Comparison of ENCODE assay signal across 16 cellular contexts in genomic region chr13:31240921-31241320, GRCh38. TPM values are rescaled to one million over a fixed set of nuclear protein-coding genes. Genes with fewer than 3 reads are reported as not detected.
DNase-seq lines count a peak whose midpoint lies in the region; ATAC-seq and TF ChIP-seq lines count a peak whose summit lies in the region.
"Had no signal": no experiment of that assay in that cellular context is flagged by ENCODE, and none has a peak within 500 bp of the region (broad histone marks: within the 10 kb centered on the region; RNA-seq: fewer than 3 reads in every experiment).

No MANE protein-coding gene starts in this region.

- TF ChIP-seq EP300 in gastroesophageal sphincter (IDR thresholded peaks at IDR 0.05): no peak

- H3K9me3 ChIP-seq in adipocyte (ENCODE audit: control insufficient read depth, low read length) (no peaks in the 10 kb centered on the region), gastroesophageal sphincter (no peaks in the 10 kb centered on the region), upper lobe of right lung (no peaks in the 10 kb centered on the region), PC-9 (ENCODE audit: insufficient read depth, low read depth) (no peaks in the 10 kb centered on the region)
- H3K9me3 ChIP-seq: BE2C, HAP-1 had no signal

- H3K79me2 ChIP-seq in PC-9 (ENCODE audit: low read depth): no peaks in the 10 kb centered on the region

- POLR2A ChIA-PET in PC-9 (lab: Charles Lee; ENCODE audit: unreplicated experiment): no interaction called here

- H4K20me1 ChIP-seq in PC-9 (ENCODE audit: insufficient read depth): no peaks in the 10 kb centered on the region

- 100% methylated on average over 2 of the region's 2 CpGs; no CpG with 5 or more reads in 1 of the 2 donors for WGBS in gastroesophageal sphincter (ENCODE audit: low coverage in 1 of 2), 2 donors

- no peak overlapping the region for H3K9ac ChIP-seq in adipocyte (ENCODE audit: low read length)
- H3K9ac ChIP-seq: GM23248 had no signal

- BruUV-seq in PC-9 (replicated peaks; lab: Mats Ljungman, UMichigan): no TSS peak

- no peak overlapping the region for H3K4me3 ChIP-seq in adipocyte (ENCODE audit: low read length)
- no peak overlapping the region for H3K4me3 ChIP-seq in fibroblast of mammary gland (ENCODE audit: control insufficient read depth, low read depth, low read length)
- H3K4me3 ChIP-seq in gastroesophageal sphincter: no peak overlapping the region
- H3K4me3 ChIP-seq in upper lobe of right lung: no peak overlapping the region
- no peak overlapping the region for H3K4me3 ChIP-seq in PC-9
- H3K4me3 ChIP-seq: GM23248, HAP-1 had no signal

- no peak for TF ChIP-seq POLR2A in gastroesophageal sphincter (IDR thresholded peaks at IDR 0.05)

- H3K9me2 ChIP-seq in PC-9 (ENCODE audit: insufficient read depth): no peaks in the 10 kb centered on the region

- ATAC-seq in gastroesophageal sphincter (peak; percentile 31), upper lobe of right lung (peak; percentile 12), HG02798 (IDR thresholded peaks at IDR 0.05; ENCODE audit: poor library complexity, unreplicated experiment) (no peak), GM19328 (IDR thresholded peaks at IDR 0.05; ENCODE audit: unreplicated experiment) (no peak), HG03097 (IDR thresholded peaks at IDR 0.05; ENCODE audit: low FRiP score, unreplicated experiment) (no peak)

- intact Hi-C loops in upper lobe of right lung (cut with DNase I) (no loop called here), PC-9 (cut with micrococcal nuclease; ENCODE audit: unreplicated experiment) (no loop called here)

- CTCF ChIA-PET in PC-9 (lab: Charles Lee): no interaction called here

- H3K27me3 ChIP-seq in adipocyte (replicated peaks; ENCODE audit: control insufficient read depth, insufficient read depth, low read length) (no peaks in the 10 kb centered on the region), gastroesophageal sphincter (no peaks in the 10 kb centered on the region), upper lobe of right lung (no peaks in the 10 kb centered on the region), PC-9 (ENCODE audit: insufficient read depth, low read depth) (no peaks in the 10 kb centered on the region)
- H3K27me3 ChIP-seq: BE2C had no signal

- H3K36me3 ChIP-seq in adipocyte (ENCODE audit: control insufficient read depth, insufficient read depth, low read length, severe bottlenecking) (no peaks in the 10 kb centered on the region), gastroesophageal sphincter (no peaks in the 10 kb centered on the region), upper lobe of right lung (no peaks in the 10 kb centered on the region), PC-9 (ENCODE audit: low read depth) (no peaks in the 10 kb centered on the region)
- H3K36me3 ChIP-seq: BE2C, HAP-1 had no signal

- no peaks in the 10 kb centered on the region for H3F3A ChIP-seq in PC-9 (ENCODE audit: insufficient read depth, low read depth)

- H3K27ac ChIP-seq in gastroesophageal sphincter (no peak overlapping the region), upper lobe of right lung (no peak overlapping the region), PC-9 (no peak overlapping the region)
- H3K27ac ChIP-seq: GM23248 had no signal

- no peak overlapping the region for H3K4me2 ChIP-seq in PC-9

- TF ChIP-seq CTCF in fibroblast of mammary gland (conservative IDR thresholded peaks at IDR 0.05; ENCODE audit: control insufficient read depth, insufficient read depth, low read depth, low read length) (no peak), gastroesophageal sphincter (IDR thresholded peaks at IDR 0.05) (no peak), upper lobe of right lung (IDR thresholded peaks at IDR 0.05) (no peak), PC-9 (conservative IDR thresholded peaks at IDR 0.05) (no peak)

- DNase-seq in adipocyte (ENCODE audit: low read depth) (peak; percentile 32), fibroblast of mammary gland (ENCODE audit: low read depth) (peak; percentile 56), upper lobe of right lung (no peak), PC-9 (no peak)
- DNase-seq: ACHN; BE2C; C1 segment of cervical spinal cord; CD4-positive, CD25-positive, alpha-beta regulatory T cell; CD8-positive, alpha-beta memory T cell; COR-L47; GM23248 had no signal

- H2AFZ ChIP-seq in PC-9: no peak overlapping the region
- H2AFZ ChIP-seq: GM23248 had no signal

- peaks cover 16% of the 10 kb centered on the region for H3K4me1 ChIP-seq in adipocyte (ENCODE audit: control insufficient read depth, insufficient read depth, low read length)
- no peaks in the 10 kb centered on the region for H3K4me1 ChIP-seq in gastroesophageal sphincter
- H3K4me1 ChIP-seq in upper lobe of right lung: no peaks in the 10 kb centered on the region
- no peaks in the 10 kb centered on the region for H3K4me1 ChIP-seq in PC-9 (replicated peaks; ENCODE audit: insufficient read depth)
- H3K4me1 ChIP-seq: BE2C, HAP-1 had no signal

RNA-seq across cellular contexts. Expression of gene B3GLCT, which starts 41.1 kb away (rescaled TPM):
- total RNA-seq in gastroesophageal sphincter (10 to 100 TPM in 1 of 4 donors, 1 to 10 TPM in 3; 6.2 to 15.2 (median 7.8) TPM), upper lobe of right lung (6.7 TPM), PC-9 (2021) (3.5 and 5.4 TPM in 2 replicates)

Comparison
In these comparisons a context has a peak if more than half of its experiments do, and no peak if none do; other contexts are left out.
1. DNase-seq: peak in adipocyte (single experiment) and fibroblast of mammary gland (single experiment); none in upper lobe of right lung (single experiment) and PC-9 (0 of 2).
2. ATAC-seq: peak in gastroesophageal sphincter (single experiment) and upper lobe of right lung (single experiment); none in HG02798 (single experiment), GM19328 (single experiment) and HG03097 (single experiment).